19 cellular contexts compared by ENCODE assay signal in genomic region chr1:227707807-227708206, GRCh38. TPM values are rescaled to one million over a fixed set of nuclear protein-coding genes. Genes with fewer than 3 reads are reported as not detected.
A peak's percentile ranks its signal among the peaks of the same experiment; 100 is the strongest.
DNase-seq lines count a peak whose midpoint lies in the region; ATAC-seq and TF ChIP-seq lines count a peak whose summit lies in the region.
"Had no signal": no experiment of that assay in that cellular context is flagged by ENCODE, and none has a peak within 500 bp of the region (broad histone marks: within the 10 kb centered on the region; RNA-seq: fewer than 3 reads in every experiment).

No MANE protein-coding gene starts in this region.

- H3K9me3 ChIP-seq in GM23248 (ENCODE audit: low read depth) (no peaks in the 10 kb centered on the region), mammary epithelial cell (replicated peaks; ENCODE audit: insufficient read depth, low read length) (no peaks in the 10 kb centered on the region), esophagus muscularis mucosa (peaks cover 0 to 15% (median 10%) of the 10 kb centered on the region in 4 donors)

- no peak for DNase-seq in activated T-cell treated with anti-CD3 and anti-CD28 coated beads, Interleukin-2, amount 50 U/mL, for 4 hours
- DNase-seq in activated T-cell treated with anti-CD3 and anti-CD28 coated beads, Interleukin-2, amount 50 U/mL, for 24 hours = no peak
- DNase-seq in GM23248 (no peak), OCI-M1 (lab: John Stamatoyannopoulos, UW) (peak; percentile 75), immature natural killer cell (no peak), mammary epithelial cell (no peak), esophagus muscularis mucosa (ENCODE audit: extremely low spot score) (no peak)
- DNase-seq: activated CD4-positive, alpha-beta T cell treated with anti-CD3 and anti-CD28 coated beads, Interleukin-2, amount 50 U/mL, for 1 hour; activated naive CD4-positive, alpha-beta T cell treated with Interleukin-2 at 50 U/mL for 16 hours; activated T-cell treated with anti-CD3 and anti-CD28 coated beads for 4 hours; NCI-H1417; nephron progenitor cell; Right ventricle myocardium superior; stimulated activated CD4-positive, alpha-beta T cell treated with anti-CD3 and anti-CD28 coated beads, Interleukin-4, amount 100 ng/mL, for 1 hour; stimulated activated naive CD4-positive, alpha-beta T cell had no signal

- TF ChIP-seq CTCF in mammary epithelial cell (conservative IDR thresholded peaks at IDR 0.05 in 1 of 2, IDR thresholded peaks at IDR 0.05 in 1 of 2; ENCODE audit: extremely low read depth in 1 of 2, insufficient read depth in 1 of 2, low read depth in 1 of 2, low read length in 2 of 2) (no peak), esophagus muscularis mucosa (IDR thresholded peaks at IDR 0.05) (no peak)

- no peaks in the 10 kb centered on the region for H3F3A ChIP-seq in GM23248 (ENCODE audit: insufficient read depth)

- in situ Hi-C loops in GM23248 (cut with MboI) (no loop called here), mammary epithelial cell (cut with MboI; ENCODE audit: low sequenced_read_pairs in 2 of 2) (no loop called here)

- no peak overlapping the region for H3K9ac ChIP-seq in GM23248
- no peak overlapping the region for H3K9ac ChIP-seq in mammary epithelial cell (ENCODE audit: insufficient read depth, low read length)
- H3K9ac ChIP-seq: parathyroid adenoma had no signal

- no peaks in the 10 kb centered on the region for H4K20me1 ChIP-seq in GM23248 (ENCODE audit: insufficient read depth)
- H4K20me1 ChIP-seq in mammary epithelial cell (ENCODE audit: insufficient read depth, low read length) = no peaks in the 10 kb centered on the region

- CTCF ChIA-PET in mammary epithelial cell (lab: Charles Lee; ENCODE audit: low non-redundant PET) = no interaction called here

- intact Hi-C loops in mammary epithelial cell (cut with micrococcal nuclease) = no loop called here
- intact Hi-C loops in esophagus muscularis mucosa (cut with DNase I) = no loop called here

- H3K36me3 Mint-ChIP-seq in activated T-cell treated with anti-CD3 and anti-CD28 coated beads, Interleukin-2, amount 50 U/mL, for 4 hours (ENCODE audit: insufficient read depth) = no peaks in the 10 kb centered on the region
- H3K36me3 Mint-ChIP-seq in activated T-cell treated with anti-CD3 and anti-CD28 coated beads, Interleukin-2, amount 50 U/mL, for 24 hours (ENCODE audit: low read depth) = peaks cover 3% of the 10 kb centered on the region
- H3K36me3 Mint-ChIP-seq in immature natural killer cell = peaks cover 0 to 13% (median 0%) of the 10 kb centered on the region in 3 donors

- H2AFZ ChIP-seq in GM23248 (peak overlapping the region; percentile 24; the same call in 1 of the 2 replicates), mammary epithelial cell (ENCODE audit: low read depth, low read length) (no peak overlapping the region)
- H2AFZ ChIP-seq: parathyroid adenoma had no signal

- 9 to 15% methylated on average over 1 of the region's 1 CpG for WGBS in GM23248 (ENCODE audit: low coverage in 1 of 2, low lambda C conversion rate in 2 of 2, missing lambda C conversion rate in 2 of 2), 2 experiments
- 52% methylated on average over 1 of the region's 1 CpG for WGBS in mammary epithelial cell (ENCODE audit: low coverage, missing lambda C conversion rate)
- WGBS in esophagus muscularis mucosa = 50% methylated on average over 1 of the region's 1 CpG

- H3K4me1 Mint-ChIP-seq in activated T-cell treated with anti-CD3 and anti-CD28 coated beads, Interleukin-2, amount 50 U/mL, for 4 hours (ENCODE audit: low read depth) = peaks cover 9% of the 10 kb centered on the region
- H3K4me1 Mint-ChIP-seq in activated T-cell treated with anti-CD3 and anti-CD28 coated beads, Interleukin-2, amount 50 U/mL, for 24 hours (ENCODE audit: low read depth) = peaks cover 11% of the 10 kb centered on the region
- H3K4me1 Mint-ChIP-seq in immature natural killer cell = peaks cover 9 to 10% of the 10 kb centered on the region in 2 donors
- H3K4me1 Mint-ChIP-seq: nephron progenitor cell had no signal

- H3K9me3 Mint-ChIP-seq in activated T-cell treated with anti-CD3 and anti-CD28 coated beads, Interleukin-2, amount 50 U/mL, for 4 hours = peaks cover 23% of the 10 kb centered on the region
- peaks cover 32% of the 10 kb centered on the region for H3K9me3 Mint-ChIP-seq in activated T-cell treated with anti-CD3 and anti-CD28 coated beads, Interleukin-2, amount 50 U/mL, for 24 hours
- peaks cover 22 to 51% (median 29%) of the 10 kb centered on the region in 6 donors for H3K9me3 Mint-ChIP-seq in immature natural killer cell

- TF ChIP-seq POLR2A in esophagus muscularis mucosa (IDR thresholded peaks at IDR 0.05; ENCODE audit: low read depth) = no peak

- H3K79me2 ChIP-seq in GM23248 (ENCODE audit: insufficient read depth) (no peaks in the 10 kb centered on the region), mammary epithelial cell (ENCODE audit: insufficient read depth, low read length) (no peaks in the 10 kb centered on the region)
- H3K79me2 ChIP-seq: parathyroid adenoma had no signal

- H3K4me3 Mint-ChIP-seq in activated T-cell treated with anti-CD3 and anti-CD28 coated beads, Interleukin-2, amount 50 U/mL, for 4 hours = no peak overlapping the region
- H3K4me3 Mint-ChIP-seq in activated T-cell treated with anti-CD3 and anti-CD28 coated beads, Interleukin-2, amount 50 U/mL, for 24 hours = no peak overlapping the region
- H3K4me3 Mint-ChIP-seq in immature natural killer cell = peak overlapping the region in 4 of 5 donors; percentile 27 to 74 (median 46)
- H3K4me3 Mint-ChIP-seq: IgD-negative memory B cell, nephron progenitor cell had no signal

- no peaks in the 10 kb centered on the region for H3K27me3 Mint-ChIP-seq in activated T-cell treated with anti-CD3 and anti-CD28 coated beads, Interleukin-2, amount 50 U/mL, for 4 hours (ENCODE audit: low read depth)
- H3K27me3 Mint-ChIP-seq in activated T-cell treated with anti-CD3 and anti-CD28 coated beads, Interleukin-2, amount 50 U/mL, for 24 hours = no peaks in the 10 kb centered on the region
- peaks cover 0 to 3% (median 3%) of the 10 kb centered on the region in 3 donors for H3K27me3 Mint-ChIP-seq in immature natural killer cell (ENCODE audit: low read depth in 3 of 3)
- H3K27me3 Mint-ChIP-seq: IgD-negative memory B cell had no signal

- no peak for TF ChIP-seq EP300 in esophagus muscularis mucosa (IDR thresholded peaks at IDR 0.05)

- H3K36me3 ChIP-seq in GM23248 (ENCODE audit: low read depth) = no peaks in the 10 kb centered on the region
- H3K36me3 ChIP-seq in mammary epithelial cell (ENCODE audit: insufficient read depth, low read length) = no peaks in the 10 kb centered on the region
- no peaks in the 10 kb centered on the region for H3K36me3 ChIP-seq in esophagus muscularis mucosa
- H3K36me3 ChIP-seq: ascending aorta, right atrium auricular region had no signal

- H3K27ac ChIP-seq in GM23248 = no peak overlapping the region
- H3K27ac ChIP-seq in mammary epithelial cell (ENCODE audit: insufficient read depth, low read depth, low read length) = no peak overlapping the region
- H3K27ac ChIP-seq in esophagus muscularis mucosa (replicated peaks in 1 of 4) = no peak overlapping the region
- H3K27ac ChIP-seq: ascending aorta, parathyroid adenoma, right atrium auricular region had no signal

- ATAC-seq in activated T-cell treated with anti-CD3 and anti-CD28 coated beads, Interleukin-2, amount 50 U/mL, for 4 hours = peak; percentile 32 to 37

- H3K4me3 ChIP-seq in GM23248 (peak overlapping the region; percentile 18; the same call in 1 of the 2 replicates), mammary epithelial cell (replicated peaks in 1 of 3; ENCODE audit: insufficient read depth in 1 of 3, low read depth in 2 of 3, low read length in 3 of 3) (no peak overlapping the region), esophagus muscularis mucosa (no peak overlapping the region)
- H3K4me3 ChIP-seq: ascending aorta, right atrium auricular region had no signal

- no peak overlapping the region for H3K4me2 ChIP-seq in GM23248 (ENCODE audit: unreplicated experiment)
- no peak overlapping the region for H3K4me2 ChIP-seq in mammary epithelial cell (ENCODE audit: insufficient read depth, low read depth, low read length)

- no peaks in the 10 kb centered on the region for H3K9me2 ChIP-seq in GM23248 (ENCODE audit: insufficient read depth)

- H3K27me3 ChIP-seq in GM23248 (replicated peaks; ENCODE audit: insufficient read depth) (no peaks in the 10 kb centered on the region), mammary epithelial cell (ENCODE audit: insufficient read depth, low read length) (no peaks in the 10 kb centered on the region), esophagus muscularis mucosa (no peaks in the 10 kb centered on the region)
- H3K27me3 ChIP-seq: ascending aorta, right atrium auricular region had no signal

- H3K27ac Mint-ChIP-seq in activated T-cell treated with anti-CD3 and anti-CD28 coated beads, Interleukin-2, amount 50 U/mL, for 24 hours = no peak overlapping the region
- peak overlapping the region in 5 of 6 donors; percentile 36 to 89 (median 71) for H3K27ac Mint-ChIP-seq in immature natural killer cell
- H3K27ac Mint-ChIP-seq: IgD-negative memory B cell, nephron progenitor cell had no signal

- no peaks in the 10 kb centered on the region for H3K4me1 ChIP-seq in GM23248 (ENCODE audit: insufficient read depth)
- no peaks in the 10 kb centered on the region for H3K4me1 ChIP-seq in mammary epithelial cell (ENCODE audit: insufficient read depth, low read length)
- no peaks in the 10 kb centered on the region for H3K4me1 ChIP-seq in esophagus muscularis mucosa
- H3K4me1 ChIP-seq: ascending aorta, parathyroid adenoma, right atrium auricular region had no signal

- no TSS peak for BruUV-seq in mammary epithelial cell (replicated peaks; lab: Mats Ljungman, UMichigan)

- dilution Hi-C loops in mammary epithelial cell (cut with HindIII; ENCODE audit: low sequenced_read_pairs) = no loop called here

RNA-seq across cellular contexts. Expression of gene JMJD4, which starts 27.3 kb away (rescaled TPM):
- total RNA-seq in activated T-cell treated with anti-CD3 and anti-CD28 coated beads, Interleukin-2, amount 50 U/mL, for 4 hours = 10 to 100 TPM; 42.2 to 49.0 (median 45.4) TPM
- 25.8 and 26.9 TPM in 2 replicates for total RNA-seq in GM23248 (2014; rRNA removed; shearing (Covaris generic))
- polyA plus RNA-seq in GM23248 (2016; fragmentation: Nextera tagmentation; extraction: Ambion mirVana) (16.1 and 17.3 TPM in 2 replicates), immature natural killer cell (10 to 100 TPM; 22.3 to 25.9 (median 25.0) TPM), mammary epithelial cell (21.1 TPM)
- total RNA-seq in mammary epithelial cell (10 to 100 TPM; 20.9 to 24.7 TPM), esophagus muscularis mucosa (10 to 100 TPM; 10.8 to 18.4 (median 14.2) TPM)
- polyA minus RNA-seq in mammary epithelial cell = 26.3 TPM

RNA-seq across cellular contexts. Expression of gene SNAP47, which starts 27.4 kb away (rescaled TPM):
- 10 to 100 TPM; 28.9 to 30.0 (median 29.6) TPM for total RNA-seq in activated T-cell treated with anti-CD3 and anti-CD28 coated beads, Interleukin-2, amount 50 U/mL, for 4 hours
- 30.5 and 40.1 TPM in 2 replicates for total RNA-seq in GM23248 (2014; rRNA removed; shearing (Covaris generic))
- polyA plus RNA-seq in GM23248 (2016; fragmentation: Nextera tagmentation; extraction: Ambion mirVana) = 29.3 and 32.6 TPM in 2 replicates
- 10 to 100 TPM; 37.0 to 44.9 (median 37.7) TPM for polyA plus RNA-seq in immature natural killer cell
- total RNA-seq in mammary epithelial cell = 10 to 100 TPM; 24.9 to 41.7 TPM
- 32.8 TPM for polyA plus RNA-seq in mammary epithelial cell
- polyA minus RNA-seq in mammary epithelial cell = 35.3 TPM
- 10 to 100 TPM; 26.6 to 41.0 (median 38.8) TPM for total RNA-seq in esophagus muscularis mucosa

Comparison
In these comparisons a context has a peak if more than half of its experiments do, and no peak if none do; other contexts are left out.
1. H3K4me3 Mint-ChIP-seq: peak in immature natural killer cell (4 of 5); none in activated T-cell treated with anti-CD3 and anti-CD28 coated beads, Interleukin-2, amount 50 U/mL, for 4 hours (single experiment) and activated T-cell treated with anti-CD3 and anti-CD28 coated beads, Interleukin-2, amount 50 U/mL, for 24 hours (single experiment).